ENCODE assay signal across 13 cellular contexts in genomic region chr6:11824986-11825385, GRCh38. TPM values are rescaled to one million over a fixed set of nuclear protein-coding genes. Genes with fewer than 3 reads are reported as not detected.
DNase-seq lines count a peak whose midpoint lies in the region; ATAC-seq and TF ChIP-seq lines count a peak whose summit lies in the region.
"Had no signal": no experiment of that assay in that cellular context is flagged by ENCODE, and none has a peak within 500 bp of the region (broad histone marks: within the 10 kb centered on the region; RNA-seq: fewer than 3 reads in every experiment).

No MANE protein-coding gene starts in this region.

- no peak for TF ChIP-seq CTCF in CD4-positive, alpha-beta T cell (IDR thresholded peaks at IDR 0.05)
- TF ChIP-seq CTCF in hepatocyte (IDR thresholded peaks at IDR 0.05; ENCODE audit: poor library complexity) (no peak), type B pancreatic cell (conservative IDR thresholded peaks at IDR 0.05) (no peak)

- POLR2A ChIA-PET in CD4-positive, alpha-beta T cell (lab: Charles Lee), result interaction anchor here (1.4 kb wide), 1 partner anchor 409 kb away, joined by 3 read pairs; no protein-coding TSS in a partner anchor

- H3K4me1 ChIP-seq in hepatocyte (ENCODE audit: insufficient read depth), result no peaks in the 10 kb centered on the region

- H3K4me3 ChIP-seq in hepatocyte, result no peak overlapping the region
- H3K4me3 ChIP-seq: lung had no signal

- H3K36me3 Mint-ChIP-seq in CD4-positive, alpha-beta T cell (ENCODE audit: low read depth), result no peaks in the 10 kb centered on the region
- no peaks in the 10 kb centered on the region for H3K36me3 Mint-ChIP-seq in activated naive CD8-positive, alpha-beta T cell treated with anti-CD3 and anti-CD28 coated beads for 36 hours
- H3K36me3 Mint-ChIP-seq in type B pancreatic cell, result no peaks in the 10 kb centered on the region
- H3K36me3 Mint-ChIP-seq: IgD-negative memory B cell had no signal

- CTCF ChIA-PET in CD4-positive, alpha-beta T cell (lab: Charles Lee), result no interaction called here

- peak; percentile 56 for ATAC-seq in CD4-positive, alpha-beta T cell (ENCODE audit: poor library complexity)
- ATAC-seq in HG02981 (IDR thresholded peaks at IDR 0.05; ENCODE audit: unreplicated experiment), result peak; percentile 77

- DNase-seq in CD4-positive, alpha-beta T cell, result no peak
- DNase-seq in GM19238 (ENCODE audit: insufficient read length, low spot score) (peak; percentile 10), hepatocyte (ENCODE audit: low spot score) (no peak), hypothalamus (lab: John Stamatoyannopoulos, UW) (no peak), NCI-H69 (lab: John Stamatoyannopoulos, UW) (no peak), type B pancreatic cell (ENCODE audit: extremely low spot score, unreplicated experiment) (no peak)
- no peak for DNase-seq in activated naive CD8-positive, alpha-beta T cell treated with anti-CD3 and anti-CD28 coated beads for 36 hours
- DNase-seq: central memory CD4-positive, alpha-beta T cell; COR-L47; SW 1271 had no signal

- no peaks in the 10 kb centered on the region for H3K27me3 Mint-ChIP-seq in CD4-positive, alpha-beta T cell
- H3K27me3 Mint-ChIP-seq in activated naive CD8-positive, alpha-beta T cell treated with anti-CD3 and anti-CD28 coated beads for 36 hours, result no peaks in the 10 kb centered on the region
- no peaks in the 10 kb centered on the region for H3K27me3 Mint-ChIP-seq in type B pancreatic cell

- H3K27ac ChIP-seq in CD4-positive, alpha-beta T cell (ENCODE audit: low read depth, low read length), result no peak overlapping the region
- no peak overlapping the region for H3K27ac ChIP-seq in hepatocyte

- H3K79me2 ChIP-seq in hepatocyte, result no peaks in the 10 kb centered on the region

- no peak overlapping the region for H3K27ac Mint-ChIP-seq in CD4-positive, alpha-beta T cell
- peak overlapping the region; percentile 71 for H3K27ac Mint-ChIP-seq in activated naive CD8-positive, alpha-beta T cell treated with anti-CD3 and anti-CD28 coated beads for 36 hours
- H3K27ac Mint-ChIP-seq in type B pancreatic cell, result no peak overlapping the region

- no peak overlapping the region for H3K4me2 ChIP-seq in hepatocyte

- peaks cover 8% of the 10 kb centered on the region for H3K4me1 Mint-ChIP-seq in CD4-positive, alpha-beta T cell (ENCODE audit: low read depth)
- H3K4me1 Mint-ChIP-seq in activated naive CD8-positive, alpha-beta T cell treated with anti-CD3 and anti-CD28 coated beads for 36 hours, result peaks cover 16% of the 10 kb centered on the region
- peaks cover 12% of the 10 kb centered on the region for H3K4me1 Mint-ChIP-seq in type B pancreatic cell (ENCODE audit: unreplicated experiment)

- no peaks in the 10 kb centered on the region for H3K36me3 ChIP-seq in hepatocyte (replicated peaks; ENCODE audit: insufficient read depth, low read depth)

- H2AFZ ChIP-seq in hepatocyte, result no peak overlapping the region

- no peaks in the 10 kb centered on the region for H3K27me3 ChIP-seq in CD4-positive, alpha-beta T cell (ENCODE audit: control insufficient read depth, insufficient read depth, low read length)
- H3K27me3 ChIP-seq in hepatocyte, result no peaks in the 10 kb centered on the region

- intact Hi-C loops in CD4-positive, alpha-beta T cell (cut with DNase I, micrococcal nuclease), result loop anchor here (5.0 to 10.0 kb wide), 3 partner anchors 182 to 407 kb away; no protein-coding TSS in a partner anchor

- WGBS in hepatocyte (ENCODE audit: low lambda C conversion rate, missing lambda C conversion rate), result 88% methylated on average over 4 of the region's 4 CpGs

- H3K9me2 ChIP-seq in hepatocyte (replicated peaks; ENCODE audit: insufficient read depth), result no peaks in the 10 kb centered on the region

- H4K20me1 ChIP-seq in hepatocyte (ENCODE audit: insufficient read depth, poor library complexity, severe bottlenecking), result no peaks in the 10 kb centered on the region

- no peak overlapping the region for H3K4me3 Mint-ChIP-seq in CD4-positive, alpha-beta T cell
- no peak overlapping the region for H3K4me3 Mint-ChIP-seq in activated naive CD8-positive, alpha-beta T cell treated with anti-CD3 and anti-CD28 coated beads for 36 hours
- H3K4me3 Mint-ChIP-seq in type B pancreatic cell, result no peak overlapping the region
- H3K4me3 Mint-ChIP-seq: IgD-negative memory B cell had no signal

- no peaks in the 10 kb centered on the region for H3K9me3 Mint-ChIP-seq in CD4-positive, alpha-beta T cell
- H3K9me3 Mint-ChIP-seq in activated naive CD8-positive, alpha-beta T cell treated with anti-CD3 and anti-CD28 coated beads for 36 hours, result no peaks in the 10 kb centered on the region
- no peaks in the 10 kb centered on the region for H3K9me3 Mint-ChIP-seq in type B pancreatic cell
- H3K9me3 Mint-ChIP-seq: IgD-negative memory B cell had no signal

- no peaks in the 10 kb centered on the region for H3K9me3 ChIP-seq in CD4-positive, alpha-beta T cell (ENCODE audit: control insufficient read depth, low read length)
- H3K9me3 ChIP-seq in hepatocyte (ENCODE audit: low read depth), result no peaks in the 10 kb centered on the region

RNA-seq across cellular contexts. Expression of gene ADTRP, which starts 46.4 kb away (rescaled TPM):
- total RNA-seq in CD4-positive, alpha-beta T cell, result 10 to 100 TPM; 14.3 to 15.2 TPM
- total RNA-seq in activated naive CD8-positive, alpha-beta T cell treated with anti-CD3 and anti-CD28 coated beads for 36 hours, result 10 to 100 TPM; 29.1 to 31.5 TPM
- 9.8 and 10.0 TPM in 2 replicates for total RNA-seq in hepatocyte
- polyA plus RNA-seq in hepatocyte, result 3.6 and 4.1 TPM in 2 replicates
- total RNA-seq in type B pancreatic cell (ENCODE audit: low replicate concordance), result 1.4 and 3.2 TPM in 2 replicates
